Comparison of ENCODE assay signal across 9 cellular contexts in the genomic region with DNA sequence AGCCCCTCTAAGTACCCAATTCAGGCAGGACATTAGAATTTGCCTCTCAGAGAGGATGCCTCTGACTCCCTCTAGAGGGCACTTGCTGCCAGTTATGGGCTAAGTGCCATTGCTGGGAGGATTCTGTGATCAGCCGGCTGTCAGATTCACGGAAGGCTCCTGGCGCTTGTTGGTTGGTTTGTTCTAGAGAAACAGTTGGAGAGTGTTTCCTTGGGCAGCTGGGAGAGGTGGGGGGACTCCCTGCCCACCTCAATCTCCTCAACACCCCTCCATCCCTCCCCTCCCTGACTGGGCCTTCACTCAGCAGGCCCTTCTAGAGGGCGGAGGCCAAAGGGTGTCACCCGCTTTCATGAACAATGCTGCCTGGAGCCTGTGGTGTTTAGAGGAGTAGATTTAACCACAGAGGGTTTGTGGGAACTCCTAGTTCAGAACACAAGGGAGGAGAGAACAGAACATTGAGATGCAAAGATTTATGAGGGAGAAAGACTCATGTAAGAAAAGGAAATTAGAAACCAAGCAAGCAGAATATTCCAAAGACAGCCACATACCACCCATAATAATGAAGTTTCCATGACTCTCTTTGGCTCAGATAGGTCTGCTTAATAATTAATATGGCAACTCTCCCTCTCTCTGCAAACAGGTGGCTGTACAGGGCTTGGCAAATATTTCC. TPM values are rescaled to one million over a fixed set of nuclear protein-coding genes. Genes with fewer than 3 reads are reported as not detected.
DNase-seq lines count a peak whose midpoint lies in the region; ATAC-seq, FAIRE-seq and TF ChIP-seq lines count a peak whose summit lies in the region.
"Had no signal": no experiment of that assay in that cellular context is flagged by ENCODE, and none has a peak within 500 bp of the region (broad histone marks: within the 10 kb centered on the region; RNA-seq: fewer than 3 reads in every experiment).

No MANE protein-coding gene starts in this region.

- ATAC-seq in HG03025 (IDR thresholded peaks at IDR 0.05; ENCODE audit: low FRiP score, unreplicated experiment), result no peak

- CTCF ChIA-PET in PC-9 (lab: Charles Lee), result no interaction called here

- H3K4me2 ChIP-seq in PC-9 (no peak overlapping the region), fibroblast of lung (ENCODE audit: extremely low read depth, insufficient read depth, low read length) (no peak overlapping the region), neural cell (ENCODE audit: low read length) (no peak overlapping the region)

- H2AFZ ChIP-seq in PC-9 (no peak overlapping the region), fibroblast of lung (ENCODE audit: low read length) (no peak overlapping the region), neural cell (ENCODE audit: low read depth, low read length) (no peak overlapping the region)

- no peak for FAIRE-seq in D721Med (lab: Jason Lieb, UNC)
- FAIRE-seq: colon had no signal

- POLR2A ChIA-PET in PC-9 (lab: Charles Lee; ENCODE audit: unreplicated experiment), result no interaction called here

- H4K20me1 ChIP-seq in PC-9 (ENCODE audit: insufficient read depth) (no peaks in the 10 kb centered on the region), fibroblast of lung (ENCODE audit: control insufficient read depth, extremely low read depth, insufficient read depth, low read length) (no peaks in the 10 kb centered on the region), neural cell (ENCODE audit: insufficient read depth) (no peaks in the 10 kb centered on the region)

- H3K4me3 ChIP-seq in PC-9, result no peak overlapping the region
- H3K4me3 ChIP-seq in fibroblast of lung (replicated peaks in 1 of 4; ENCODE audit: control extremely low read depth in 1 of 4, insufficient read depth in 1 of 4, low read depth in 3 of 4, low read length in 4 of 4), result no peak overlapping the region
- no peak overlapping the region for H3K4me3 ChIP-seq in neural cell (ENCODE audit: low read length)
- peak overlapping the region in 1 of 4 donors; percentile 14 for H3K4me3 ChIP-seq in stomach

- H3K9ac ChIP-seq in fibroblast of lung (ENCODE audit: insufficient read depth, low read length) (no peak overlapping the region), neural cell (ENCODE audit: low read length) (no peak overlapping the region)

- WGBS in stomach, 5 donors, result 14 to 21% (median 16%) methylated on average over 5 of the region's 5 CpGs

- intact Hi-C loops in PC-9 (cut with micrococcal nuclease; ENCODE audit: unreplicated experiment), result loop anchor here (1.0 kb wide), 3 partner anchors 59 to 205 kb away; no protein-coding TSS in a partner anchor
- intact Hi-C loops in stomach (cut with DNase I; ENCODE audit: low total_unique reads), result no loop called here

- no peak for TF ChIP-seq POLR2A in stomach (IDR thresholded peaks at IDR 0.05)

- no peaks in the 10 kb centered on the region for H3K9me2 ChIP-seq in PC-9 (ENCODE audit: insufficient read depth)
- H3K9me2 ChIP-seq in neural cell (ENCODE audit: insufficient read depth, low read length), result no peaks in the 10 kb centered on the region

- H3K36me3 ChIP-seq in PC-9 (ENCODE audit: low read depth) (no peaks in the 10 kb centered on the region), fibroblast of lung (ENCODE audit: control insufficient read depth, insufficient read depth, low read length) (no peaks in the 10 kb centered on the region), neural cell (ENCODE audit: insufficient read depth, low read length) (no peaks in the 10 kb centered on the region), stomach (no peaks in the 10 kb centered on the region)

- H3K4me1 ChIP-seq in PC-9 (replicated peaks; ENCODE audit: insufficient read depth), result no peaks in the 10 kb centered on the region
- no peaks in the 10 kb centered on the region for H3K4me1 ChIP-seq in fibroblast of lung (ENCODE audit: control insufficient read depth, extremely low read depth, insufficient read depth, low read length)
- peaks cover 0 to 13% (median 7%) of the 10 kb centered on the region in 4 donors for H3K4me1 ChIP-seq in stomach

- H3K27me3 ChIP-seq in PC-9 (ENCODE audit: insufficient read depth, low read depth), result no peaks in the 10 kb centered on the region
- H3K27me3 ChIP-seq in fibroblast of lung (ENCODE audit: control insufficient read depth, insufficient read depth, low read length), result peaks cover 2% of the 10 kb centered on the region
- no peaks in the 10 kb centered on the region for H3K27me3 ChIP-seq in neural cell (ENCODE audit: insufficient read depth, low read depth, low read length)
- no peaks in the 10 kb centered on the region for H3K27me3 ChIP-seq in stomach

- H3K9me3 ChIP-seq in PC-9 (ENCODE audit: insufficient read depth, low read depth) (peaks cover 3% of the 10 kb centered on the region; the same call in 1 of the 2 replicates), fibroblast of lung (ENCODE audit: control insufficient read depth, insufficient read depth, low read depth, low read length) (no peaks in the 10 kb centered on the region), neural cell (ENCODE audit: low read length) (no peaks in the 10 kb centered on the region), stomach (no peaks in the 10 kb centered on the region)

- H3F3A ChIP-seq in PC-9 (ENCODE audit: insufficient read depth, low read depth) (no peaks in the 10 kb centered on the region), neural cell (ENCODE audit: insufficient read depth, low read length, poor library complexity, severe bottlenecking) (no peaks in the 10 kb centered on the region)

- peak; percentile 51 for TF ChIP-seq RAD21 in neural cell (conservative IDR thresholded peaks at IDR 0.05)

- no peak overlapping the region for H3K27ac ChIP-seq in PC-9
- no peak overlapping the region for H3K27ac ChIP-seq in fibroblast of lung (ENCODE audit: insufficient read depth, low read length)
- H3K27ac ChIP-seq in neural cell (ENCODE audit: low read length), result no peak overlapping the region
- peak overlapping the region in 1 of 5 donors; percentile 44 for H3K27ac ChIP-seq in stomach

- no peaks in the 10 kb centered on the region for H3K79me2 ChIP-seq in PC-9 (ENCODE audit: low read depth)
- H3K79me2 ChIP-seq in fibroblast of lung (ENCODE audit: control insufficient read depth, insufficient read depth, low read length), result no peaks in the 10 kb centered on the region
- no peaks in the 10 kb centered on the region for H3K79me2 ChIP-seq in neural cell (replicated peaks; ENCODE audit: insufficient read depth, low read length)

- DNase-seq in D721Med (ENCODE audit: insufficient read length, low spot score) (peak; percentile 36), HT1080 (ENCODE audit: low read depth) (peak; percentile 49), PC-9 (peak in 1 of 2 experiments; percentile 59), activated T-helper 1 cell treated with Interleukin-2 at 50 U/mL for 16 hours (ENCODE audit: low read depth) (peak; percentile 36), fibroblast of lung (ENCODE audit: low read depth in 2 of 2) (peak; percentile 58 to 73), stomach (peak; percentile 71)

- TF ChIP-seq CTCF in D721Med (IDR thresholded peaks at IDR 0.05; ENCODE audit: insufficient read depth, missing control alignments) (peak; percentile 98), PC-9 (conservative IDR thresholded peaks at IDR 0.05) (peak; percentile 84), fibroblast of lung (conservative IDR thresholded peaks at IDR 0.05 in 1 of 2, IDR thresholded peaks at IDR 0.05 in 1 of 2; ENCODE audit: low read depth in 1 of 2, low read length in 2 of 2) (peak; percentile 93 to 97), neural cell (IDR thresholded peaks at IDR 0.05; ENCODE audit: poor library complexity, severe bottlenecking) (peak; percentile 66), stomach (IDR thresholded peaks at IDR 0.05) (peak in 5 of 7 experiments; percentile 64 to 71 (median 67))

- no TSS peak for BruUV-seq in PC-9 (replicated peaks; lab: Mats Ljungman, UMichigan)

- TF ChIP-seq EP300 in neural cell (conservative IDR thresholded peaks at IDR 0.05; ENCODE audit: poor library complexity, severe bottlenecking), result no peak
- TF ChIP-seq EP300 in stomach (IDR thresholded peaks at IDR 0.05), result no peak

TF ChIP-seq in neural cell, 6 proteins besides CTCF, POLR2A, EP300 and RAD21:
- peak; percentile 49 for TF ChIP-seq SMC3 (conservative IDR thresholded peaks at IDR 0.05; ENCODE audit: poor library complexity)
- TF ChIP-seq, protein P1, sequence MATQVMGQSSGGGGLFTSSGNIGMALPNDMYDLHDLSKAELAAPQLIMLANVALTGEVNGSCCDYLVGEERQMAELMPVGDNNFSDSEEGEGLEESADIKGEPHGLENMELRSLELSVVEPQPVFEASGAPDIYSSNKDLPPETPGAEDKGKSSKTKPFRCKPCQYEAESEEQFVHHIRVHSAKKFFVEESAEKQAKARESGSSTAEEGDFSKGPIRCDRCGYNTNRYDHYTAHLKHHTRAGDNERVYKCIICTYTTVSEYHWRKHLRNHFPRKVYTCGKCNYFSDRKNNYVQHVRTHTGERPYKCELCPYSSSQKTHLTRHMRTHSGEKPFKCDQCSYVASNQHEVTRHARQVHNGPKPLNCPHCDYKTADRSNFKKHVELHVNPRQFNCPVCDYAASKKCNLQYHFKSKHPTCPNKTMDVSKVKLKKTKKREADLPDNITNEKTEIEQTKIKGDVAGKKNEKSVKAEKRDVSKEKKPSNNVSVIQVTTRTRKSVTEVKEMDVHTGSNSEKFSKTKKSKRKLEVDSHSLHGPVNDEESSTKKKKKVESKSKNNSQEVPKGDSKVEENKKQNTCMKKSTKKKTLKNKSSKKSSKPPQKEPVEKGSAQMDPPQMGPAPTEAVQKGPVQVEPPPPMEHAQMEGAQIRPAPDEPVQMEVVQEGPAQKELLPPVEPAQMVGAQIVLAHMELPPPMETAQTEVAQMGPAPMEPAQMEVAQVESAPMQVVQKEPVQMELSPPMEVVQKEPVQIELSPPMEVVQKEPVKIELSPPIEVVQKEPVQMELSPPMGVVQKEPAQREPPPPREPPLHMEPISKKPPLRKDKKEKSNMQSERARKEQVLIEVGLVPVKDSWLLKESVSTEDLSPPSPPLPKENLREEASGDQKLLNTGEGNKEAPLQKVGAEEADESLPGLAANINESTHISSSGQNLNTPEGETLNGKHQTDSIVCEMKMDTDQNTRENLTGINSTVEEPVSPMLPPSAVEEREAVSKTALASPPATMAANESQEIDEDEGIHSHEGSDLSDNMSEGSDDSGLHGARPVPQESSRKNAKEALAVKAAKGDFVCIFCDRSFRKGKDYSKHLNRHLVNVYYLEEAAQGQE (IDR thresholded peaks at IDR 0.05; ENCODE audit: borderline replicate concordance), result no peak

RNA-seq across cellular contexts. Expression of a gene that starts 29.9 kb away (rescaled TPM):
- 14.1 and 20.3 TPM in 2 replicates for total RNA-seq in HT1080 (2014; rRNA removed; shearing (Covaris generic))
- 16.2 and 18.7 TPM in 2 replicates for polyA plus RNA-seq in HT1080 (2015; cell fraction: cytosol; rRNA removed)
- polyA plus RNA-seq in HT1080 (2015; cell fraction: nucleus; rRNA removed), result 41.3 and 42.5 TPM in 2 replicates
- total RNA-seq in PC-9 (2021) (71.4 and 85.3 TPM in 2 replicates), fibroblast of lung (5.1 and 7.4 TPM in 2 replicates), stomach (10 to 100 TPM in 4 of 5 donors, 1 to 10 TPM in 1; 3.5 to 55.9 (median 20.2) TPM)
- polyA plus RNA-seq in fibroblast of lung (3.9 and 7.6 TPM in 2 replicates), neural cell (2.9 and 5.0 TPM in 2 replicates), stomach (10 to 100 TPM in 1 of 3 donors, 1 to 10 TPM in 2; 8.9 to 21.0 (median 9.0) TPM)
- polyA plus RNA-seq in fibroblast of lung (2012), result 5.9 and 12.2 TPM in 2 replicates
- polyA minus RNA-seq in fibroblast of lung (ENCODE audit: low replicate concordance) (5.3 and 11.6 TPM in 2 replicates), neural cell (2.4 and 2.7 TPM in 2 replicates)
